In the genomic region with DNA sequence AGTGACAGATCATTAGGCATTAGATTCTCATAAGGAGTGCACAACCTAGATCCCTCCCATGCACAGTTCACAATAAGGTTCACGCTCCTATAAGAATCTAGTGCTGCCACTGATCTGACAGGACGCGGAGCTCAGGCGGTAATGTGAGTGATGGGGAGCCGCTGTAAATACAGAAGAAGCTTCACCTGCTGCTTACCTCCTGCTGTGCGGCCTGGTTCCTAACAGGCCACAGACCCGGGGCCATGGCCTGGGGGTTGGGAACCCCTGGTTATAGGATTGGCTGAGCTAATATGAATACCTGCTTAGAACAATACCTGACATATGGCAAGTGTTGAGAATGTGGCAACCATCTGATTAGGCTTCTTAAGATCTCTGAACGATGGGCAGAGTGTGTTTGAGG, we compare ENCODE assay signal across 17 cellular contexts.
"Had no signal": no experiment of that assay in that cellular context is flagged by ENCODE, and none has a peak within 500 bp of the region (broad histone marks: within the 10 kb centered on the region; RNA-seq: fewer than 3 reads in every experiment).

No MANE protein-coding gene starts in this region.

- H3K4me1 ChIP-seq: heart left ventricle, sigmoid colon had no signal

- H3K36me3 ChIP-seq: heart left ventricle, sigmoid colon, stomach had no signal

- H3K9me3 ChIP-seq: heart left ventricle, sigmoid colon, stomach had no signal

- H3K4me3 ChIP-seq: coronary artery, heart left ventricle, lung, sigmoid colon, skin epidermis, stomach had no signal

- H3K27ac ChIP-seq: coronary artery, heart left ventricle, sigmoid colon, stomach had no signal

- ATAC-seq: heart left ventricle, left colon, left ventricle myocardium superior had no signal

- DNase-seq: effector CD4-positive, alpha-beta T cell; foreskin melanocyte; heart left ventricle; hippocampal formation; left colon; left ventricle myocardium superior; mesenchymal stem cell; naive B cell; sigmoid colon; stimulated activated CD4-positive, alpha-beta T cell treated with anti-CD3 and anti-CD28 coated beads, Interleukin-12 subunit alpha, Interleukin-12 subunit beta, amount 100 ng/mL, for 4 hours; stimulated activated naive CD4-positive, alpha-beta T cell; stomach; substantia nigra; trophoblast cell had no signal
